ENCODE assay signal across 16 cellular contexts in genomic region chr5:58241383-58241782, GRCh38.
A peak's percentile ranks its signal among the peaks of the same experiment; 100 is the strongest.
DNase-seq lines count a peak whose midpoint lies in the region; ATAC-seq and TF ChIP-seq lines count a peak whose summit lies in the region.
"Had no signal": no experiment of that assay in that cellular context is flagged by ENCODE, and none has a peak within 500 bp of the region (broad histone marks: within the 10 kb centered on the region; RNA-seq: fewer than 3 reads in every experiment).

No MANE protein-coding gene starts in this region.

- no peaks in the 10 kb centered on the region for H3K9me3 Mint-ChIP-seq in MCF 10A (ENCODE audit: unreplicated experiment)
- H3K9me3 Mint-ChIP-seq: activated naive CD4-positive, alpha-beta T cell treated with anti-CD3 and anti-CD28 coated beads, Interleukin-2, amount 50 U/mL, for 24 hours had no signal

- peak; percentile 52 for ATAC-seq in left lung
- no peak for ATAC-seq in activated CD4-positive, CD25-positive, alpha-beta regulatory T cell treated with anti-CD3 and anti-CD28 coated beads, Interleukin-2, amount 50 U/mL, for 24 hours
- ATAC-seq: natural killer cell had no signal

- H3K4me3 Mint-ChIP-seq in MCF 10A (ENCODE audit: unreplicated experiment): no peak overlapping the region
- H3K4me3 Mint-ChIP-seq: activated naive CD4-positive, alpha-beta T cell treated with anti-CD3 and anti-CD28 coated beads, Interleukin-2, amount 50 U/mL, for 24 hours; natural killer cell had no signal

- no peaks in the 10 kb centered on the region for H3K27me3 Mint-ChIP-seq in MCF 10A (ENCODE audit: insufficient read depth, unreplicated experiment)

- H3K27ac Mint-ChIP-seq in MCF 10A (ENCODE audit: low read depth, unreplicated experiment): no peak overlapping the region
- H3K27ac Mint-ChIP-seq: activated naive CD4-positive, alpha-beta T cell treated with anti-CD3 and anti-CD28 coated beads, Interleukin-2, amount 50 U/mL, for 24 hours; natural killer cell had no signal

- H3K27ac ChIP-seq in breast epithelium (no peak overlapping the region), epithelial cell of prostate (peak overlapping the region; percentile 68), left lung (peak overlapping the region; percentile 8 to 48), uterus (peak overlapping the region; percentile 27 to 59)
- H3K27ac ChIP-seq: 22Rv1 had no signal

- intact Hi-C loops in MCF 10A (cut with micrococcal nuclease): no loop called here
- intact Hi-C loops in breast epithelium (cut with DNase I; ENCODE audit: low total_unique reads): no loop called here
- intact Hi-C loops in left lung (cut with DNase I): no loop called here
- intact Hi-C loops in uterus (cut with DNase I; ENCODE audit: low total_unique reads): no loop called here

- TF ChIP-seq POLR2A in breast epithelium (IDR thresholded peaks at IDR 0.05): no peak
- TF ChIP-seq POLR2A in uterus (IDR thresholded peaks at IDR 0.05): no peak

- peaks cover 24% of the 10 kb centered on the region for H3K4me1 Mint-ChIP-seq in MCF 10A (ENCODE audit: insufficient read depth, unreplicated experiment)
- H3K4me1 Mint-ChIP-seq: activated naive CD4-positive, alpha-beta T cell treated with anti-CD3 and anti-CD28 coated beads, Interleukin-2, amount 50 U/mL, for 24 hours; natural killer cell had no signal

- no peaks in the 10 kb centered on the region for H3K36me3 Mint-ChIP-seq in MCF 10A (ENCODE audit: insufficient read depth, unreplicated experiment)
- H3K36me3 Mint-ChIP-seq: activated naive CD4-positive, alpha-beta T cell treated with anti-CD3 and anti-CD28 coated beads, Interleukin-2, amount 50 U/mL, for 24 hours; natural killer cell had no signal

- H3K4me3 ChIP-seq in breast epithelium: no peak overlapping the region
- H3K4me3 ChIP-seq in left lung: no peak overlapping the region
- no peak overlapping the region for H3K4me3 ChIP-seq in uterus

- H3K9me3 ChIP-seq in breast epithelium (no peaks in the 10 kb centered on the region), left lung (no peaks in the 10 kb centered on the region), uterus (no peaks in the 10 kb centered on the region)

- TF ChIP-seq CTCF in MCF 10A (IDR thresholded peaks at IDR 0.05; ENCODE audit: unreplicated experiment): no peak
- TF ChIP-seq CTCF in breast epithelium (IDR thresholded peaks at IDR 0.05): no peak
- no peak for TF ChIP-seq CTCF in left lung (IDR thresholded peaks at IDR 0.05)
- no peak for TF ChIP-seq CTCF in uterus (IDR thresholded peaks at IDR 0.05)

- no TSS peak for BruUV-seq in MCF 10A (replicated peaks; lab: Mats Ljungman, UMichigan)

- H3K36me3 ChIP-seq in breast epithelium (no peaks in the 10 kb centered on the region), left lung (no peaks in the 10 kb centered on the region), uterus (no peaks in the 10 kb centered on the region)

- H3K27me3 ChIP-seq in breast epithelium (no peaks in the 10 kb centered on the region), left lung (no peaks in the 10 kb centered on the region), uterus (no peaks in the 10 kb centered on the region)

- CTCF ChIA-PET in MCF 10A (lab: Yijun Ruan, JAX): no interaction called here

- no peaks in the 10 kb centered on the region for H3K4me1 ChIP-seq in breast epithelium
- peaks cover 0 to 20% of the 10 kb centered on the region in 2 donors for H3K4me1 ChIP-seq in left lung
- no peaks in the 10 kb centered on the region for H3K4me1 ChIP-seq in uterus

- DNase-seq in MCF 10A (ENCODE audit: unreplicated experiment): peak; percentile 40
- DNase-seq in breast epithelium (ENCODE audit: low spot score in 2 of 2): no peak
- DNase-seq in epithelial cell of prostate (ENCODE audit: low read depth, low spot score): no peak
- no peak for DNase-seq in left lung
- DNase-seq in uterus: peak in 1 of 2 donors; percentile 57
- DNase-seq in NCI-H187 (lab: John Stamatoyannopoulos, UW): no peak
- DNase-seq in NCI-H1417 treated with DMSO at 0.1 percent for 48 hours (lab: John Stamatoyannopoulos, UW): no peak
- DNase-seq: cerebellar nuclear complex, GF-D8, natural killer cell, NCI-H1930, NCI-H774, SHP77 treated with DMSO at 0.1 percent for 48 hours had no signal

- POLR2A ChIA-PET in MCF 10A (lab: Yijun Ruan, JAX): interaction anchor here (0.9 to 5.0 kb wide), 3 partner anchors 18 to 378 kb away, joined by 3 to 18 read pairs (median 4); no protein-coding TSS in a partner anchor

Comparison
In these comparisons a context has a peak if more than half of its experiments do, and no peak if none do; other contexts are left out.
1. H3K27ac ChIP-seq: peak in epithelial cell of prostate (single experiment), left lung (2 of 2) and uterus (2 of 2); none in breast epithelium (0 of 2).